20 cellular contexts compared by ENCODE assay signal in genomic region chr1:166221316-166221715, GRCh38. TPM values are rescaled to one million over a fixed set of nuclear protein-coding genes. Genes with fewer than 3 reads are reported as not detected.
"Had no signal": no experiment of that assay in that cellular context is flagged by ENCODE, and none has a peak within 500 bp of the region (broad histone marks: within the 10 kb centered on the region; RNA-seq: fewer than 3 reads in every experiment).

No MANE protein-coding gene starts in this region.

- DNase-seq: activated B cell treated with CpG ODN at 0.5 μM for 24 hours; activated CD4-positive, alpha-beta T cell treated with anti-CD3 and anti-CD28 coated beads for 48 hours; activated CD8-positive, alpha-beta T cell treated with anti-CD3 and anti-CD28 coated beads for 36 hours; activated effector memory CD4-positive, alpha-beta T cell treated with Interleukin-2 at 50 U/mL for 16 hours; activated T-cell treated with anti-CD3 and anti-CD28 coated beads, Interleukin-2, amount 50 U/mL, for 4 hours; adrenal gland; dermis blood vessel endothelial cell; effector memory CD8-positive, alpha-beta T cell; foreskin keratinocyte; glutamatergic neuron; kidney glomerular epithelial cell; mesenchymal stem cell; natural killer cell; posterior cingulate gyrus; stimulated activated CD4-positive, alpha-beta T cell treated with anti-CD3 and anti-CD28 coated beads, Interleukin-15, amount 100 ng/mL, for 24 hours; stimulated activated CD4-positive, alpha-beta T cell treated with anti-CD3 and anti-CD28 coated beads, Interleukin-4, amount 100 ng/mL, for 1 hour; stimulated activated naive B cell treated with anti-CD40 and anti-IgM and Interleukin-4, amounts not matched to agents 10 μg/mL and 1 μg/mL and 100 μg/mL, for 72 hours had no signal

- H3K9me3 ChIP-seq: vagina had no signal

- H3K36me3 ChIP-seq: adrenal gland, tibial nerve, vagina had no signal

- H3K4me3 Mint-ChIP-seq: activated B cell treated with CpG ODN at 0.5 μM for 24 hours; activated CD8-positive, alpha-beta T cell treated with anti-CD3 and anti-CD28 coated beads for 36 hours; activated naive CD4-positive, alpha-beta T cell treated with anti-CD3 and anti-CD28 coated beads, Interleukin-2, amount 50 U/mL, for 24 hours; activated T-cell treated with anti-CD3 and anti-CD28 coated beads, Interleukin-2, amount 50 U/mL, for 4 hours; effector memory CD8-positive, alpha-beta T cell; natural killer cell; stimulated activated naive B cell treated with anti-CD40 and anti-IgM and Interleukin-4, amounts not matched to agents 10 μg/mL and 1 μg/mL and 100 μg/mL, for 72 hours had no signal

- ATAC-seq: activated CD8-positive, alpha-beta T cell treated with anti-CD3 and anti-CD28 coated beads for 36 hours; activated T-cell treated with anti-CD3 and anti-CD28 coated beads, Interleukin-2, amount 50 U/mL, for 4 hours; effector memory CD8-positive, alpha-beta T cell; foreskin keratinocyte; natural killer cell had no signal

- H3K27me3 Mint-ChIP-seq: activated CD8-positive, alpha-beta T cell treated with anti-CD3 and anti-CD28 coated beads for 36 hours; effector memory CD8-positive, alpha-beta T cell had no signal

- H3K4me1 Mint-ChIP-seq: activated B cell treated with CpG ODN at 0.5 μM for 24 hours; activated naive CD4-positive, alpha-beta T cell treated with anti-CD3 and anti-CD28 coated beads, Interleukin-2, amount 50 U/mL, for 24 hours; natural killer cell; stimulated activated naive B cell treated with anti-CD40 and anti-IgM and Interleukin-4, amounts not matched to agents 10 μg/mL and 1 μg/mL and 100 μg/mL, for 72 hours had no signal

- H3K27ac ChIP-seq: adrenal gland, foreskin keratinocyte, tibial nerve, vagina had no signal

- H3K27ac Mint-ChIP-seq: activated B cell treated with CpG ODN at 0.5 μM for 24 hours; activated CD8-positive, alpha-beta T cell treated with anti-CD3 and anti-CD28 coated beads for 36 hours; activated naive CD4-positive, alpha-beta T cell treated with anti-CD3 and anti-CD28 coated beads, Interleukin-2, amount 50 U/mL, for 24 hours; effector memory CD8-positive, alpha-beta T cell; natural killer cell; stimulated activated naive B cell treated with anti-CD40 and anti-IgM and Interleukin-4, amounts not matched to agents 10 μg/mL and 1 μg/mL and 100 μg/mL, for 72 hours had no signal

- H3K4me1 ChIP-seq: adrenal gland, foreskin keratinocyte, tibial nerve, vagina had no signal

- H3K4me3 ChIP-seq: adrenal gland, tibial nerve, vagina had no signal

- H3K27me3 ChIP-seq: adrenal gland, foreskin keratinocyte, tibial nerve, vagina had no signal

RNA-seq across cellular contexts. Expression of gene FAM78B, which starts 54.5 kb away (rescaled TPM):
- total RNA-seq: natural killer cell had no signal
